In the genomic region with DNA sequence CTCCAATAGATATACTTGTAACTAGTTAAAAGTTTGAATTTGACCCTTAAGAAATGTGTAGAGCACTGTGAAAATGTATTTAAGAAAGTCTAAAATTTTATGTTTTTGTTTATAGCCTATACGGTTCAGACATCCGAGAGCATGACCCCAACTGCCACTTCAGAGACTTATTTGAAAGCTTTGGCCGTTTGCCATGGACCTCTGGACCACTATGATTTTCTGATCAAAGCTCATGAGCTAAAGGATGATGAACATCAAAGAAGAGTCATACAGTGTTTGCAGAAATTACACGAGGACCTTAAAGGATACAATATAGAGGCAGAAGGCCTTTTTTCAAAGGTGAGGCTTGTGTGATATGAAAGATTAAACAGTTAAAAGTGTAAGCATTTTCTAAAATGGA, we compare ENCODE assay signal across 28 cellular contexts.
"Had no signal": no experiment of that assay in that cellular context is flagged by ENCODE, and none has a peak within 500 bp of the region (broad histone marks: within the 10 kb centered on the region; RNA-seq: fewer than 3 reads in every experiment).

No MANE protein-coding gene starts in this region.

- H3K4me3 ChIP-seq: colonic mucosa, coronary artery, dorsolateral prefrontal cortex, esophagus muscularis mucosa, esophagus squamous epithelium, gastrocnemius medialis, gastroesophageal sphincter, heart left ventricle, heart right ventricle had no signal

- H3K9me3 ChIP-seq: colonic mucosa, esophagus muscularis mucosa, esophagus squamous epithelium, gastrocnemius medialis, gastroesophageal sphincter, heart left ventricle, heart right ventricle had no signal

- H3K27me3 ChIP-seq: colonic mucosa, dorsolateral prefrontal cortex, esophagus muscularis mucosa, esophagus squamous epithelium, foreskin keratinocyte, gastrocnemius medialis, gastroesophageal sphincter, heart left ventricle, heart right ventricle had no signal

- H3K27ac ChIP-seq: colonic mucosa, coronary artery, dorsolateral prefrontal cortex, epithelial cell of prostate, esophagus muscularis mucosa, esophagus squamous epithelium, foreskin keratinocyte, gastroesophageal sphincter had no signal

- H3K36me3 ChIP-seq: colonic mucosa had no signal

- H3K4me1 ChIP-seq: colonic mucosa, esophagus squamous epithelium, foreskin keratinocyte, gastroesophageal sphincter had no signal

- ATAC-seq: effector memory CD8-positive, alpha-beta T cell; esophagus mucosa; foreskin keratinocyte; gastrocnemius medialis; gastroesophageal sphincter; heart left ventricle; heart right ventricle had no signal

- DNase-seq: colonic mucosa; cortex of kidney; dermis blood vessel endothelial cell; dorsolateral prefrontal cortex; effector CD4-positive, alpha-beta T cell; effector CD8-positive, alpha-beta T cell; effector memory CD4-positive, alpha-beta T cell; effector memory CD8-positive, alpha-beta T cell; endodermal cell; erythroblast; esophagus squamous epithelium; foreskin fibroblast; foreskin keratinocyte; foreskin melanocyte; gastrocnemius medialis; glutamatergic neuron; head of caudate nucleus; heart left ventricle; heart right ventricle had no signal

- FAIRE-seq: colon, endometrium, endothelial cell of umbilical vein, frontal cortex had no signal
